In genomic region chr11:64317325-64317960, GRCh38 we compare ENCODE assay signal across 8 cellular contexts. TPM values are rescaled to one million over a fixed set of nuclear protein-coding genes. Genes with fewer than 3 reads are reported as not detected.
DNase-seq lines count a peak whose midpoint lies in the region; ATAC-seq and TF ChIP-seq lines count a peak whose summit lies in the region.

TRMT112 (minus strand) TSS chr11:64317559; CDS start chr11:64317526, 33 bp downstream.

- H3K9me3 Mint-ChIP-seq in GM23338 (no peaks in the 10 kb centered on the region; the same call in 1 of the 3 replicates), natural killer cell (no peaks in the 10 kb centered on the region)
- no peaks in the 10 kb centered on the region for H3K9me3 Mint-ChIP-seq in activated T-helper 2 cell treated with anti-CD3 and anti-CD28 coated beads, Interferon-gamma antibody, Interleukin-2, Interleukin-4, amounts not matched to agents 10 μg/mL and 5 μg/mL and 100 μg/mL, durations not matched to agents 14 hours and 24 hours and 36 hours

- H3K4me1 Mint-ChIP-seq in GM23338: peaks cover 19% of the 10 kb centered on the region
- H3K4me1 Mint-ChIP-seq in activated T-helper 2 cell treated with anti-CD3 and anti-CD28 coated beads, Interferon-gamma antibody, Interleukin-2, Interleukin-4, amounts not matched to agents 10 μg/mL and 5 μg/mL and 100 μg/mL, durations not matched to agents 14 hours and 24 hours and 36 hours (ENCODE audit: low read depth): peaks cover 36% of the 10 kb centered on the region
- H3K4me1 Mint-ChIP-seq in natural killer cell: peaks cover 54 to 61% of the 10 kb centered on the region in 2 donors

- H3K9me3 ChIP-seq in DOHH2 (ENCODE audit: control insufficient read depth, insufficient read depth, low read length) (no peaks in the 10 kb centered on the region), RWPE2 (ENCODE audit: severe bottlenecking) (no peaks in the 10 kb centered on the region)

- TF ChIP-seq CTCF in DOHH2 (IDR thresholded peaks at IDR 0.05; ENCODE audit: low read depth, low read length, poor library complexity, severe bottlenecking) (no peak), GM23338 (conservative IDR thresholded peaks at IDR 0.05; ENCODE audit: low read depth in 2 of 2) (no peak), RWPE2 (IDR thresholded peaks at IDR 0.05; ENCODE audit: poor library complexity, severe bottlenecking) (no peak), fibroblast of mammary gland (conservative IDR thresholded peaks at IDR 0.05; ENCODE audit: control insufficient read depth, insufficient read depth, low read depth, low read length) (no peak), natural killer cell (IDR thresholded peaks at IDR 0.05) (no peak)

- H3F3A ChIP-seq in DOHH2 (ENCODE audit: control insufficient read depth, insufficient read depth) (peaks cover 19% of the 10 kb centered on the region), GM23338 (replicated peaks; ENCODE audit: low read depth) (peaks cover 17% of the 10 kb centered on the region; the same call in 1 of the 2 replicates)

- H3K27ac ChIP-seq in DOHH2 (ENCODE audit: low read depth, low read length) (peak within 1 kb of the TSS; percentile 93), GM23338 (ENCODE audit: low read depth) (peak within 1 kb of the TSS; percentile 93), RWPE2 (ENCODE audit: poor library complexity, severe bottlenecking) (peak within 1 kb of the TSS; percentile 95)

- H4K20me1 ChIP-seq in DOHH2 (ENCODE audit: control insufficient read depth, insufficient read depth, low read depth, low read length) (no peaks in the 10 kb centered on the region), GM23338 (replicated peaks; ENCODE audit: insufficient read depth) (no peaks in the 10 kb centered on the region; the same call in 1 of the 2 replicates)

- H3K4me2 ChIP-seq in DOHH2 (ENCODE audit: low read length): peak within 1 kb of the TSS; percentile 79
- peak within 1 kb of the TSS; percentile 74 for H3K4me2 ChIP-seq in GM23338

- ATAC-seq in GM23338: peak; percentile 82
- ATAC-seq in RWPE2 (ENCODE audit: low read depth): peak; percentile 68
- ATAC-seq in natural killer cell: peak; percentile 62 to 84 (median 76)
- ATAC-seq in stimulated activated naive CD8-positive, alpha-beta T cell treated with anti-CD3 and anti-CD28 coated beads, Interleukin-15, Interleukin-2, amounts not matched to agents 100 U/mL and 50 U/mL, for 24 hours: peak; percentile 76

- H3K4me3 ChIP-seq in DOHH2 (ENCODE audit: low read length) (peak within 1 kb of the TSS; percentile 91), GM23338 (peak within 1 kb of the TSS; percentile 82), RWPE2 (ENCODE audit: severe bottlenecking) (peak within 1 kb of the TSS; percentile 74), fibroblast of mammary gland (ENCODE audit: control insufficient read depth, low read depth, low read length) (peak within 1 kb of the TSS; percentile 92)

- H3K4me3 Mint-ChIP-seq in GM23338 (peak within 1 kb of the TSS; percentile 98), natural killer cell (peak within 1 kb of the TSS; percentile 97)
- H3K4me3 Mint-ChIP-seq in activated T-helper 2 cell treated with anti-CD3 and anti-CD28 coated beads, Interferon-gamma antibody, Interleukin-2, Interleukin-4, amounts not matched to agents 10 μg/mL and 5 μg/mL and 100 μg/mL, durations not matched to agents 14 hours and 24 hours and 36 hours (ENCODE audit: low read depth): peak within 1 kb of the TSS; percentile 96

- H3K27me3 ChIP-seq in DOHH2 (ENCODE audit: control insufficient read depth, low read length) (no peaks in the 10 kb centered on the region), GM23338 (ENCODE audit: insufficient read depth) (no peaks in the 10 kb centered on the region), RWPE2 (ENCODE audit: insufficient read depth, poor library complexity, severe bottlenecking) (no peaks in the 10 kb centered on the region)

- H3K27ac Mint-ChIP-seq in GM23338: peak within 1 kb of the TSS; percentile 100
- peak within 1 kb of the TSS; percentile 99 for H3K27ac Mint-ChIP-seq in activated T-helper 2 cell treated with anti-CD3 and anti-CD28 coated beads, Interferon-gamma antibody, Interleukin-2, Interleukin-4, amounts not matched to agents 10 μg/mL and 5 μg/mL and 100 μg/mL, durations not matched to agents 14 hours and 24 hours and 36 hours
- peak within 1 kb of the TSS; percentile 88 to 99 for H3K27ac Mint-ChIP-seq in natural killer cell

- H3K27me3 Mint-ChIP-seq in GM23338 (ENCODE audit: insufficient read depth, low read depth, poor library complexity) (peaks cover 31% of the 10 kb centered on the region), natural killer cell (ENCODE audit: low read depth in 2 of 2) (no peaks in the 10 kb centered on the region)
- H3K27me3 Mint-ChIP-seq in activated T-helper 2 cell treated with anti-CD3 and anti-CD28 coated beads, Interferon-gamma antibody, Interleukin-2, Interleukin-4, amounts not matched to agents 10 μg/mL and 5 μg/mL and 100 μg/mL, durations not matched to agents 14 hours and 24 hours and 36 hours (ENCODE audit: low read depth): no peaks in the 10 kb centered on the region

- no peaks in the 10 kb centered on the region for H3K9me2 ChIP-seq in DOHH2 (replicated peaks; ENCODE audit: control insufficient read depth, low read length)
- H3K9me2 ChIP-seq in GM23338 (ENCODE audit: insufficient read depth): no peaks in the 10 kb centered on the region

- intact Hi-C loops in activated T-helper 2 cell treated with anti-CD3 and anti-CD28 coated beads, Interferon-gamma antibody, Interleukin-2, Interleukin-4, amounts not matched to agents 10 μg/mL and 5 μg/mL and 100 μg/mL, durations not matched to agents 14 hours and 24 hours and 36 hours (cut with micrococcal nuclease): loop anchor here (1.0 kb wide), 5 partner anchors 11 to 76 kb away; partner anchors contain the start of genes FKBP2 and GPR137
- intact Hi-C loops in natural killer cell (cut with micrococcal nuclease): loop anchor here (1.0 to 5.0 kb wide), 4 partner anchors 12 to 130 kb away; partner anchors contain the start of genes CCDC88B, ESRRA and STIP1

- H3K36me3 ChIP-seq in DOHH2 (ENCODE audit: control insufficient read depth, low read length) (peaks cover 67% of the 10 kb centered on the region), GM23338 (ENCODE audit: insufficient read depth) (peaks cover 3% of the 10 kb centered on the region; the same call in 1 of the 2 replicates), RWPE2 (ENCODE audit: low read depth) (peaks cover 44% of the 10 kb centered on the region)

- peaks cover 55% of the 10 kb centered on the region for H3K36me3 Mint-ChIP-seq in GM23338 (ENCODE audit: low read depth)
- peaks cover 62% of the 10 kb centered on the region for H3K36me3 Mint-ChIP-seq in activated T-helper 2 cell treated with anti-CD3 and anti-CD28 coated beads, Interferon-gamma antibody, Interleukin-2, Interleukin-4, amounts not matched to agents 10 μg/mL and 5 μg/mL and 100 μg/mL, durations not matched to agents 14 hours and 24 hours and 36 hours (ENCODE audit: low read depth)
- no peaks in the 10 kb centered on the region for H3K36me3 Mint-ChIP-seq in natural killer cell

- H2AFZ ChIP-seq in GM23338: peak within 1 kb of the TSS; percentile 87

- DNase-seq in GM23338 (ENCODE audit: low spot score) (peak; percentile 98), LoVo (ENCODE audit: low spot score) (peak; percentile 98), RWPE2 (ENCODE audit: low spot score) (peak; percentile 99), fibroblast of mammary gland (ENCODE audit: low read depth) (peak; percentile 94), natural killer cell (peak; percentile 87)
- peak; percentile 97 for DNase-seq in activated T-helper 2 cell treated with anti-CD3 and anti-CD28 coated beads, Interferon-gamma antibody, Interleukin-2, Interleukin-4, amounts not matched to agents 10 μg/mL and 5 μg/mL and 100 μg/mL, durations not matched to agents 14 hours and 24 hours and 36 hours (ENCODE audit: low spot score)
- peak; percentile 95 for DNase-seq in stimulated activated naive CD8-positive, alpha-beta T cell treated with anti-CD3 and anti-CD28 coated beads, Interleukin-15, Interleukin-2, amounts not matched to agents 100 U/mL and 50 U/mL, for 24 hours

- peaks cover 28% of the 10 kb centered on the region for H3K4me1 ChIP-seq in DOHH2 (ENCODE audit: control insufficient read depth, low read length)
- peaks cover 12% of the 10 kb centered on the region for H3K4me1 ChIP-seq in GM23338 (ENCODE audit: insufficient read depth)
- H3K4me1 ChIP-seq in RWPE2 (ENCODE audit: insufficient read depth, poor library complexity, severe bottlenecking): peaks cover 18% of the 10 kb centered on the region

- H3K79me2 ChIP-seq in DOHH2 (ENCODE audit: control insufficient read depth, low read length) (peaks cover 48% of the 10 kb centered on the region), GM23338 (replicated peaks; ENCODE audit: insufficient read depth) (peaks cover 18% of the 10 kb centered on the region)

TF ChIP-seq in GM23338, 12 proteins besides CTCF, POLR2A, EP300 and RAD21 (continues in another document):
- TF ChIP-seq EZH2phosphoT487 (IDR thresholded peaks at IDR 0.05; ENCODE audit: unreplicated experiment) (no peak), EZH2 (IDR thresholded peaks at IDR 0.05; ENCODE audit: low read depth, unreplicated experiment) (no peak), ETS1 (IDR thresholded peaks at IDR 0.05) (peak; percentile 84)

RNA-seq across cellular contexts. Expression of gene TRMT112, which starts in this region (rescaled TPM):
- total RNA-seq in GM23338 (2014; rRNA removed; shearing (Covaris generic)): 298 and 349 TPM in 2 replicates
- polyA plus RNA-seq in GM23338 (2016; fragmentation: Nextera tagmentation; extraction: Ambion mirVana): 927 and 1,003 TPM in 2 replicates
- total RNA-seq in activated T-helper 2 cell treated with anti-CD3 and anti-CD28 coated beads, Interferon-gamma antibody, Interleukin-2, Interleukin-4, amounts not matched to agents 10 μg/mL and 5 μg/mL and 100 μg/mL, durations not matched to agents 14 hours and 24 hours and 36 hours: 290 and 291 TPM in 2 replicates
- 100 to 1,000 TPM in 2 of 3 donors, 10 to 100 TPM in 1; 98.4 to 106 (median 105) TPM for total RNA-seq in natural killer cell

Comparison
In these comparisons a context has a peak if more than half of its experiments do, and no peak if none do; other contexts are left out.
1. Peak in every context shown above with its lines: DNase-seq, ATAC-seq, H3K4me3 ChIP-seq and H3K27ac ChIP-seq.